11 cellular contexts compared by ENCODE assay signal in genomic region chr16:71873199-71873598, GRCh38.
"Had no signal": no experiment of that assay in that cellular context is flagged by ENCODE, and none has a peak within 500 bp of the region (broad histone marks: within the 10 kb centered on the region; RNA-seq: fewer than 3 reads in every experiment).

No MANE protein-coding gene starts in this region.

- DNase-seq: activated effector memory CD4-positive, alpha-beta T cell treated with anti-CD3 and anti-CD28 coated beads, Interleukin-2, amount 50 U/mL, for 16 hours; anterior cingulate cortex; cerebellar nuclear complex; dermis blood vessel endothelial cell; erythroblast; left lung; sigmoid colon; stimulated activated CD4-positive, alpha-beta T cell treated with anti-CD3 and anti-CD28 coated beads, Interleukin-2, amount 100 ng/mL, for 24 hours; stimulated activated naive CD8-positive, alpha-beta T cell treated with anti-CD3 and anti-CD28 coated beads, Interleukin-15, Interleukin-2, amounts not matched to agents 100 U/mL and 50 U/mL, for 24 hours; T1000; upper lobe of left lung had no signal

- ATAC-seq: left lung; stimulated activated naive CD8-positive, alpha-beta T cell treated with anti-CD3 and anti-CD28 coated beads, Interleukin-15, Interleukin-2, amounts not matched to agents 100 U/mL and 50 U/mL, for 24 hours had no signal
